ENCODE assay signal across 8 cellular contexts in the genomic region with DNA sequence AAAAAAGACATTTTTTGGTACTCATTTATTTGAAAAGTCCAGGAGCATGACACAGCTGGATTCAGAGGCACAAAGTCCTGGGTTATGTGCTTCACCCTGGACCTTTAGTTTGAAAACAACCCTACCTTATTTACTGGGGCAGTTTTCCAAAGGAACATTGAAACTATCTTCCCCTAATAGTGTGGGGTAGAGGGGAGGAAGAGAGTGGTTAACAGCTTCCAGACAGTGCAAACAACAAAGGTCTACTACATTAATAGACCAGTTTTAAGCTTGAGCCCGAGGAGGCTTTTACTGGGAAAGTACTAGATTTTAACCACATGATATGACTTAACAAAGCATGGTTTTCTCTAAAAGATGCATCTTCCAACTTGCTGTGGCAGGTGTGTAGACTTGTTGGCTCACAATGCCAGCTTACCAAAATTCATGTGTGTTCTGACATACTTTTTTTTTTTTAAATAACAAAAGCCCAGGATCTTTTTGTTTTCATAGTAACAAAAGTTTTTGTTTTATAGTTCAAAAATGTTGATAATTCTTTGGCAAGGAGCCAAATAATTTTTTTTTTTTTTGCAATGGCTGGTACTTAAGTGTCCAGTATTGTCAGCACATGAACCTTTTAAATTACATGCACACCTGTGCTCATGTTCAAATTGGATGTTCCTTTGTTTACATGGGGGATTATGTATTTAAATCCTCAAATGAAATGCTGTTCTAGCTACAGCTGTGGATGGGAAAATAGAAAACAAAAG. TPM values are rescaled to one million over a fixed set of nuclear protein-coding genes. Genes with fewer than 3 reads are reported as not detected.
DNase-seq lines count a peak whose midpoint lies in the region; ATAC-seq, FAIRE-seq and TF ChIP-seq lines count a peak whose summit lies in the region.

No MANE protein-coding gene starts in this region.

- no peaks in the 10 kb centered on the region for H3K9me3 ChIP-seq in tibial nerve

- TF ChIP-seq POLR2A in tibial nerve (IDR thresholded peaks at IDR 0.05): no peak

- 0% methylated on average over 1 of the region's 1 CpG for WGBS in tibial nerve, 2 donors

- intact Hi-C loops in left colon (cut with DNase I, micrococcal nuclease): no loop called here

- peak overlapping the region in 3 of 4 donors; percentile 77 to 97 (median 92) for H3K4me3 ChIP-seq in tibial nerve

- H3K36me3 Mint-ChIP-seq in activated naive CD4-positive, alpha-beta T cell treated with anti-CD3 and anti-CD28 coated beads, Interleukin-2, amount 50 U/mL, for 24 hours: peaks cover 31% of the 10 kb centered on the region
- peaks cover 53 to 66% of the 10 kb centered on the region in 2 donors for H3K36me3 Mint-ChIP-seq in activated naive CD4-positive, alpha-beta T cell treated with anti-CD3 and anti-CD28 coated beads, Interleukin-2, amount 50 U/mL, for 72 hours

- H3K4me3 Mint-ChIP-seq in activated naive CD4-positive, alpha-beta T cell treated with anti-CD3 and anti-CD28 coated beads, Interleukin-2, amount 50 U/mL, for 24 hours: peak overlapping the region; percentile 95

- peak overlapping the region; percentile 96 for H3K27ac Mint-ChIP-seq in activated naive CD4-positive, alpha-beta T cell treated with anti-CD3 and anti-CD28 coated beads, Interleukin-2, amount 50 U/mL, for 24 hours
- H3K27ac Mint-ChIP-seq in activated naive CD4-positive, alpha-beta T cell treated with anti-CD3 and anti-CD28 coated beads, Interleukin-2, amount 50 U/mL, for 72 hours: peak overlapping the region; percentile 95 to 96

- no peaks in the 10 kb centered on the region for H3K27me3 ChIP-seq in tibial nerve

- H3K27me3 Mint-ChIP-seq in activated naive CD4-positive, alpha-beta T cell treated with anti-CD3 and anti-CD28 coated beads, Interleukin-2, amount 50 U/mL, for 24 hours: no peaks in the 10 kb centered on the region

- peak overlapping the region; percentile 76 to 100 (median 96) for H3K27ac ChIP-seq in tibial nerve

- no peak for TF ChIP-seq EP300 in tibial nerve (IDR thresholded peaks at IDR 0.05)

- H3K9me3 Mint-ChIP-seq in activated naive CD4-positive, alpha-beta T cell treated with anti-CD3 and anti-CD28 coated beads, Interleukin-2, amount 50 U/mL, for 24 hours: no peaks in the 10 kb centered on the region
- H3K9me3 Mint-ChIP-seq in activated naive CD4-positive, alpha-beta T cell treated with anti-CD3 and anti-CD28 coated beads, Interleukin-2, amount 50 U/mL, for 72 hours: peaks cover 5 to 6% of the 10 kb centered on the region in 2 donors

- peaks cover 0 to 37% (median 4%) of the 10 kb centered on the region in 3 donors for H3K36me3 ChIP-seq in tibial nerve

- peaks cover 75% of the 10 kb centered on the region for H3K4me1 Mint-ChIP-seq in activated naive CD4-positive, alpha-beta T cell treated with anti-CD3 and anti-CD28 coated beads, Interleukin-2, amount 50 U/mL, for 24 hours

- ATAC-seq in activated naive CD4-positive, alpha-beta T cell treated with anti-CD3 and anti-CD28 coated beads, Interleukin-2, amount 50 U/mL, for 72 hours: no peak
- peak; percentile 10 for ATAC-seq in left colon
- ATAC-seq in HG02840 (IDR thresholded peaks at IDR 0.05; ENCODE audit: low FRiP score, unreplicated experiment): no peak

- H3K4me1 ChIP-seq in tibial nerve: peaks cover 0 to 57% (median 27%) of the 10 kb centered on the region in 4 donors

- DNase-seq in activated naive CD4-positive, alpha-beta T cell treated with Interleukin-2 at 50 U/mL for 16 hours: no peak
- DNase-seq in activated naive CD4-positive, alpha-beta T cell treated with anti-CD3 and anti-CD28 coated beads, Interleukin-2, amount 50 U/mL, for 72 hours (ENCODE audit: low spot score in 2 of 2): no peak
- DNase-seq in left colon (no peak), tibial nerve (ENCODE audit: low spot score in 2 of 2) (no peak), HTR-8/SVneo (ENCODE audit: insufficient read length, low spot score) (no peak), NCI-H1930 (lab: John Stamatoyannopoulos, UW) (no peak)

- no peak for FAIRE-seq in HTR-8/SVneo (lab: Jason Lieb, UNC)

- TF ChIP-seq CTCF in tibial nerve (IDR thresholded peaks at IDR 0.05): no peak

RNA-seq across cellular contexts. Expression of a gene that starts 1.8 kb away (rescaled TPM):
- total RNA-seq in activated naive CD4-positive, alpha-beta T cell treated with anti-CD3 and anti-CD28 coated beads, Interleukin-2, amount 50 U/mL, for 72 hours: 100 to 1,000 TPM; 232 to 431 TPM
- 10 to 100 TPM; 67.5 to 71.2 TPM for total RNA-seq in left colon
- 10 to 100 TPM; 51.6 to 84.6 (median 68.1) TPM for total RNA-seq in tibial nerve

RNA-seq across cellular contexts. Expression of a gene that starts 12.5 kb away (rescaled TPM):
- 1 to 10 TPM; 1.4 to 1.6 TPM for total RNA-seq in activated naive CD4-positive, alpha-beta T cell treated with anti-CD3 and anti-CD28 coated beads, Interleukin-2, amount 50 U/mL, for 72 hours
- 10 to 100 TPM; 13.7 to 27.9 TPM for total RNA-seq in left colon
- total RNA-seq in tibial nerve: 1 to 10 TPM in 2 of 4 donors, under 1 TPM in 2; 0.30 to 1.7 (median 1.0) TPM

RNA-seq across cellular contexts. Expression of a gene that starts 24.3 kb away (rescaled TPM):
- under 1 TPM in 1 of 2 donors, not detected in 1; 0.19 TPM for total RNA-seq in activated naive CD4-positive, alpha-beta T cell treated with anti-CD3 and anti-CD28 coated beads, Interleukin-2, amount 50 U/mL, for 72 hours
- total RNA-seq in left colon (under 1 TPM; 0.34 to 0.40 TPM), tibial nerve (1 to 10 TPM in 3 of 4 donors, under 1 TPM in 1; 0.30 to 4.3 (median 2.5) TPM)

Comparison
In these comparisons a context has a peak if more than half of its experiments do, and no peak if none do; other contexts are left out.
1. RNA of a gene that starts 12.5 kb away (total RNA-seq): 13.7 to 27.9 TPM in left colon; 1.4 to 1.6 TPM in activated naive CD4-positive, alpha-beta T cell treated with anti-CD3 and anti-CD28 coated beads, Interleukin-2, amount 50 U/mL, for 72 hours and 0.30 to 1.7 TPM in tibial nerve; every median in the first group is over 4 times any median in the second.